Comparison of ENCODE assay signal across 1 cellular context in genomic region chr13:73938375-73939070, GRCh38.
TF ChIP-seq lines count a peak whose summit lies in the region.

No MANE protein-coding gene starts in this region.

TF ChIP-seq in SK-N-SH, 30 proteins besides CTCF, POLR2A, EP300 and RAD21 (continued from another document):
- TF ChIP-seq FOXJ3 (CRISPR knock-in tag; IDR thresholded peaks at IDR 0.05): no peak
- no peak; the same call in 1 of the 2 replicates for TF ChIP-seq POLR2AphosphoS5 (IDR thresholded peaks at IDR 0.05; ENCODE audit: low read depth, low read length)
- no peak for TF ChIP-seq TAF1 (IDR thresholded peaks at IDR 0.05; ENCODE audit: borderline replicate concordance, low read depth, low read length)
- TF ChIP-seq ELF1 (IDR thresholded peaks at IDR 0.05): no peak
- TF ChIP-seq TCF12 (IDR thresholded peaks at IDR 0.05): peak; percentile 76
- TF ChIP-seq SMC3 (IDR thresholded peaks at IDR 0.05; ENCODE audit: low read depth, low read length): no peak
- no peak for TF ChIP-seq SIN3A (IDR thresholded peaks at IDR 0.05; ENCODE audit: borderline replicate concordance, low read depth, low read length)
- TF ChIP-seq RCOR1 (IDR thresholded peaks at IDR 0.05; ENCODE audit: low read length): no peak
- no peak for TF ChIP-seq CHD2 (IDR thresholded peaks at IDR 0.05; ENCODE audit: low read length, partially characterized antibody)
- TF ChIP-seq JUND (IDR thresholded peaks at IDR 0.05): peak; percentile 88
- no peak for TF ChIP-seq YY1 (IDR thresholded peaks at IDR 0.05; ENCODE audit: low read depth)
- peak; percentile 82; the same call in 1 of the 2 replicates for TF ChIP-seq FOSL2 (IDR thresholded peaks at IDR 0.05; ENCODE audit: borderline replicate concordance, low read depth)
- no peak for TF ChIP-seq MEF2A (IDR thresholded peaks at IDR 0.05; ENCODE audit: borderline replicate concordance, low read depth)
- no peak for TF ChIP-seq MXI1 (IDR thresholded peaks at IDR 0.05; ENCODE audit: low read depth, low read length)
- TF ChIP-seq TEAD4 (IDR thresholded peaks at IDR 0.05; ENCODE audit: borderline replicate concordance, insufficient read depth): peak; percentile 68; the same call in 1 of the 2 replicates
- TF ChIP-seq MAX (IDR thresholded peaks at IDR 0.05; ENCODE audit: low read depth): no peak
- TF ChIP-seq NFIC (IDR thresholded peaks at IDR 0.05; ENCODE audit: borderline replicate concordance): no peak
- no peak for TF ChIP-seq EZH2phosphoT487 (IDR thresholded peaks at IDR 0.05; ENCODE audit: borderline replicate concordance, low read depth)
- TF ChIP-seq, protein P1, sequence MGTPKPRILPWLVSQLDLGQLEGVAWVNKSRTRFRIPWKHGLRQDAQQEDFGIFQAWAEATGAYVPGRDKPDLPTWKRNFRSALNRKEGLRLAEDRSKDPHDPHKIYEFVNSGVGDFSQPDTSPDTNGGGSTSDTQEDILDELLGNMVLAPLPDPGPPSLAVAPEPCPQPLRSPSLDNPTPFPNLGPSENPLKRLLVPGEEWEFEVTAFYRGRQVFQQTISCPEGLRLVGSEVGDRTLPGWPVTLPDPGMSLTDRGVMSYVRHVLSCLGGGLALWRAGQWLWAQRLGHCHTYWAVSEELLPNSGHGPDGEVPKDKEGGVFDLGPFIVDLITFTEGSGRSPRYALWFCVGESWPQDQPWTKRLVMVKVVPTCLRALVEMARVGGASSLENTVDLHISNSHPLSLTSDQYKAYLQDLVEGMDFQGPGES (IDR thresholded peaks at IDR 0.05; ENCODE audit: low read depth, low read length): no peak
- no peak for TF ChIP-seq GABPA (IDR thresholded peaks at IDR 0.05; ENCODE audit: low read depth)
TF ChIP-seq in SK-N-SH: peak in this region for 5.
